21 cellular contexts compared by ENCODE assay signal in the genomic region with DNA sequence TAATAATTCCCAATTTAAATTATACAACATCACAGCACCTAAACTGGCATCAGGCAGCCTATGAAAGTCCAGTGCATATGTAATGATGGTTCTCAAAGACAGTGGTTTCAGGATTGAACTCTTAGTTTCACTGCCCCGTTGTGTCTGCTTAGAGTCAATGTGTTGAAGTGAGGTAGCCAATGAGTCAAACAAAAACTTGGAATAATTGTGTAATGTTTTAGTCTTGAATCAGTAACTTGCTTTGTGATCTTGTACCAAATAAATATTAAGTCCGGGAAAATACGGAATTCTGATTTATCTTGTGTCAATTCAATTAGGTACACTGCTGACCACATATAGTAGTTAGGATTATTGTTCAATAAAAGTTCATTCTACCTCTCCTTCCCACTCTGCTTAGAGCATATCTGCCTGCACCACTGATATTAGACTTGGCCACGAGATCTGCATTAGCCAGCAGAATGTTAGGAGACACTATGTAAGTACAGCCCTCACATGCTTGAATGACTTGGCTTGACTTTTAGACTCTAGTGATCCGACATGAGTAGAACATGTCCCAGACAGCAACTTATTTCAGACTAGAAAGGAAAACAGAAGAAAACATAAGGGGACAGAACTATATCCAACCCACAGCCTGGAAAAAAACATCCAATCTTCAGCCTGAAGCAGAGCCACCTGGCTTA.
"Had no signal": no experiment of that assay in that cellular context is flagged by ENCODE, and none has a peak within 500 bp of the region (broad histone marks: within the 10 kb centered on the region; RNA-seq: fewer than 3 reads in every experiment).

No MANE protein-coding gene starts in this region.

- H3K4me1 ChIP-seq: colonic mucosa, esophagus muscularis mucosa, pancreas, right lobe of liver had no signal

- H3K9me3 ChIP-seq: colonic mucosa, neutrophil, pancreas, right lobe of liver had no signal

- FAIRE-seq: frontal cortex, pancreas, small intestine had no signal

- H3K27ac ChIP-seq: colonic mucosa, epithelial cell of prostate, esophagus muscularis mucosa, neutrophil, pancreas, right lobe of liver had no signal

- H3K27me3 ChIP-seq: colonic mucosa, esophagus muscularis mucosa, neutrophil, pancreas, right lobe of liver had no signal

- H3K36me3 ChIP-seq: colonic mucosa, esophagus muscularis mucosa, neutrophil, pancreas, right lobe of liver had no signal

- DNase-seq: colonic mucosa; effector CD8-positive, alpha-beta T cell; endodermal cell; hypothalamus; immature natural killer cell; islet precursor cell; kidney glomerular epithelial cell; left ventricle myocardium superior; mesendoderm; midbrain; naive thymus-derived CD4-positive, alpha-beta T cell; pancreas; right lobe of liver; small intestine; stimulated activated CD4-positive, alpha-beta T cell treated with anti-CD3 and anti-CD28 coated beads, Interleukin-15, amount 100 ng/mL, for 24 hours; stimulated activated CD4-positive, alpha-beta T cell treated with anti-CD3 and anti-CD28 coated beads, Interleukin-2, amount 100 ng/mL, for 48 hours; stimulated activated naive B cell treated with anti-CD40 and anti-IgM and Interleukin-4, amounts not matched to agents 10 μg/mL and 1 μg/mL and 100 μg/mL, for 72 hours had no signal

- H3K4me3 ChIP-seq: colonic mucosa, esophagus muscularis mucosa, pancreas, right lobe of liver had no signal
